8 cellular contexts compared by ENCODE assay signal in the genomic region with DNA sequence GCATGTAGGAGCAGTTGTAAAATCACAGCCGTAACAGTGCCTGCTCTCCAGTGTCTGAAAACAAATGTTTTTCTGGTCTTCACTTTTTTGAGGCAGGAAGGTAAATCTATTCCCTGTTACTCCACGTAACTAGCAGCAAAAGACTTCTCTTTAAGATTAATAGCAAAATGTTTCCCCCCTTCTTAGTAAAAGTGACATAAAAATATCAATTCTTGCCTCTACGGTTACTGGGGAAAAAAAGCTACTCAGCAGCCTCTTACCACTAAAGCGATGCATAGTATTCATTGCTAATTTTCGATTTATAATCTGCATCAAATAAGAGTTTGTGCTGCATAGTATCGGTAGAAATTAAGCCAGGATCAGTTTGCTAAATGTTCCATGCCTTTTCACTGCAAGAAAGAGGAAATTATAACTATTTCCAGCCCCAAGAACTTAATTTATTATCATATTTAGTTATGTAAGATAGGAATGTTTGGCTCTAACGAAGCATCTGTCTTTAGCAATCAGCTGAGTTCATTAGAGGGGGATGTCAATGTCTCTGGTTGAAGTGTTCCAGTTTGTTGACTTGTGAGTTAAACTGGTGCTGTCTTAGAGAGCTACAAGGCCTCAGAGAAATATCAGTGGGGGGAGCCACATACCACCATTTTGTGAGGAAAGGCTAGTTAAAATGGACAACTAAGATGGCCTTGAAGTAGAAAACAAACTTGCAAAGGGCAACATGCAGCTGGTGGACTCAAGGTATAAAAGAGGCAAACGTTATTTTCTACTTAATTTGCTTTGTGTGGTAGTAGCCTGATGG. TPM values are rescaled to one million over a fixed set of nuclear protein-coding genes. Genes with fewer than 3 reads are reported as not detected.
DNase-seq lines count a peak whose midpoint lies in the region; ATAC-seq and TF ChIP-seq lines count a peak whose summit lies in the region.

No MANE protein-coding gene starts in this region.

- peaks cover 50% of the 10 kb centered on the region for H3K4me1 Mint-ChIP-seq in activated T-cell treated with anti-CD3 and anti-CD28 coated beads, Interleukin-2, amount 50 U/mL, for 4 hours (ENCODE audit: low read depth)

- peaks cover 41 to 43% of the 10 kb centered on the region in 2 experiments for H3K4me1 ChIP-seq in neutrophil (ENCODE audit: control insufficient read depth in 1 of 2, insufficient read depth in 1 of 2, low read depth in 1 of 2, low read length in 1 of 2)

- peaks cover 20% of the 10 kb centered on the region for H3K36me3 Mint-ChIP-seq in activated T-cell treated with anti-CD3 and anti-CD28 coated beads, Interleukin-2, amount 50 U/mL, for 4 hours (ENCODE audit: insufficient read depth)

- H3K36me3 ChIP-seq in SK-N-MC (ENCODE audit: insufficient read depth, low read length) (peaks cover 7% of the 10 kb centered on the region; the same call in 1 of the 2 replicates), neutrophil (no peaks in the 10 kb centered on the region)

- H3K9me3 ChIP-seq in SK-N-MC (ENCODE audit: low read depth, low read length), result no peaks in the 10 kb centered on the region
- H3K9me3 ChIP-seq in neutrophil, result no peaks in the 10 kb centered on the region

- no peak for ATAC-seq in activated T-cell treated with anti-CD3 and anti-CD28 coated beads, Interleukin-2, amount 50 U/mL, for 4 hours
- ATAC-seq in GM18909 (IDR thresholded peaks at IDR 0.05; ENCODE audit: poor library complexity, unreplicated experiment), result no peak
- ATAC-seq in GM21390 (IDR thresholded peaks at IDR 0.05; ENCODE audit: unreplicated experiment), result no peak
- no peak for ATAC-seq in GM19397 (IDR thresholded peaks at IDR 0.05; ENCODE audit: unreplicated experiment)

- DNase-seq in activated T-cell treated with anti-CD3 and anti-CD28 coated beads, Interleukin-2, amount 50 U/mL, for 4 hours, result no peak
- no peak for DNase-seq in activated T-cell treated with anti-CD3 and anti-CD28 coated beads, Interleukin-2, amount 50 U/mL, for 48 hours
- DNase-seq in SK-N-MC (ENCODE audit: low read depth, low spot score) (no peak), epithelial cell of prostate (ENCODE audit: low read depth, low spot score) (no peak)

- H3K4me3 ChIP-seq in SK-N-MC (peak overlapping the region; percentile 98), neutrophil (ENCODE audit: low read depth in 1 of 2, low read length in 1 of 2) (peak overlapping the region; percentile 87 to 89)

- no peak for TF ChIP-seq CTCF in neutrophil (IDR thresholded peaks at IDR 0.05)

- peak overlapping the region; percentile 98 for H3K4me3 Mint-ChIP-seq in activated T-cell treated with anti-CD3 and anti-CD28 coated beads, Interleukin-2, amount 50 U/mL, for 4 hours

- H3K27me3 ChIP-seq in neutrophil, result no peaks in the 10 kb centered on the region

- H3K27me3 Mint-ChIP-seq in activated T-cell treated with anti-CD3 and anti-CD28 coated beads, Interleukin-2, amount 50 U/mL, for 4 hours (ENCODE audit: low read depth), result no peaks in the 10 kb centered on the region

- no peak overlapping the region for H3K27ac ChIP-seq in SK-N-MC
- H3K27ac ChIP-seq in epithelial cell of prostate, result peak overlapping the region; percentile 94
- H3K27ac ChIP-seq in neutrophil, result peak overlapping the region; percentile 92

- no peaks in the 10 kb centered on the region for H3K9me3 Mint-ChIP-seq in activated T-cell treated with anti-CD3 and anti-CD28 coated beads, Interleukin-2, amount 50 U/mL, for 4 hours

- peak overlapping the region; percentile 60 for H3K9ac ChIP-seq in SK-N-MC (ENCODE audit: insufficient read length)

RNA-seq across cellular contexts. Expression of a gene that starts 0.6 kb away (rescaled TPM):
- 10 to 100 TPM; 42.8 to 53.4 (median 46.3) TPM for total RNA-seq in activated T-cell treated with anti-CD3 and anti-CD28 coated beads, Interleukin-2, amount 50 U/mL, for 4 hours

RNA-seq across cellular contexts. Expression of a gene that starts 26.5 kb away (rescaled TPM):
- 10 to 100 TPM; 17.3 to 19.2 (median 18.5) TPM for total RNA-seq in activated T-cell treated with anti-CD3 and anti-CD28 coated beads, Interleukin-2, amount 50 U/mL, for 4 hours
